In genomic region chr16:1674751-1675664, GRCh38 we compare ENCODE assay signal across 1 cellular context.
TF ChIP-seq lines count a peak whose summit lies in the region.

No MANE protein-coding gene starts in this region.

TF ChIP-seq in SK-N-SH treated with all-trans-retinoic acid at 6 μM for 48 hours, 23 proteins besides CTCF, POLR2A, EP300 and RAD21 (continued from another document):
- TF ChIP-seq, protein P1, sequence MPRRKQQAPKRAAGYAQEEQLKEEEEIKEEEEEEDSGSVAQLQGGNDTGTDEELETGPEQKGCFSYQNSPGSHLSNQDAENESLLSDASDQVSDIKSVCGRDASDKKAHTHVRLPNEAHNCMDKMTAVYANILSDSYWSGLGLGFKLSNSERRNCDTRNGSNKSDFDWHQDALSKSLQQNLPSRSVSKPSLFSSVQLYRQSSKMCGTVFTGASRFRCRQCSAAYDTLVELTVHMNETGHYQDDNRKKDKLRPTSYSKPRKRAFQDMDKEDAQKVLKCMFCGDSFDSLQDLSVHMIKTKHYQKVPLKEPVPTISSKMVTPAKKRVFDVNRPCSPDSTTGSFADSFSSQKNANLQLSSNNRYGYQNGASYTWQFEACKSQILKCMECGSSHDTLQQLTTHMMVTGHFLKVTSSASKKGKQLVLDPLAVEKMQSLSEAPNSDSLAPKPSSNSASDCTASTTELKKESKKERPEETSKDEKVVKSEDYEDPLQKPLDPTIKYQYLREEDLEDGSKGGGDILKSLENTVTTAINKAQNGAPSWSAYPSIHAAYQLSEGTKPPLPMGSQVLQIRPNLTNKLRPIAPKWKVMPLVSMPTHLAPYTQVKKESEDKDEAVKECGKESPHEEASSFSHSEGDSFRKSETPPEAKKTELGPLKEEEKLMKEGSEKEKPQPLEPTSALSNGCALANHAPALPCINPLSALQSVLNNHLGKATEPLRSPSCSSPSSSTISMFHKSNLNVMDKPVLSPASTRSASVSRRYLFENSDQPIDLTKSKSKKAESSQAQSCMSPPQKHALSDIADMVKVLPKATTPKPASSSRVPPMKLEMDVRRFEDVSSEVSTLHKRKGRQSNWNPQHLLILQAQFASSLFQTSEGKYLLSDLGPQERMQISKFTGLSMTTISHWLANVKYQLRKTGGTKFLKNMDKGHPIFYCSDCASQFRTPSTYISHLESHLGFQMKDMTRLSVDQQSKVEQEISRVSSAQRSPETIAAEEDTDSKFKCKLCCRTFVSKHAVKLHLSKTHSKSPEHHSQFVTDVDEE (CRISPR knock-in tag; IDR thresholded peaks at IDR 0.05) = no peak
- TF ChIP-seq ZFP3 (CRISPR knock-in tag; IDR thresholded peaks at IDR 0.05) = no peak
